Comparison of ENCODE assay signal across 8 cellular contexts in genomic region chr4:39699676-39700409, GRCh38. TPM values are rescaled to one million over a fixed set of nuclear protein-coding genes. Genes with fewer than 3 reads are reported as not detected.
DNase-seq lines count a peak whose midpoint lies in the region; ATAC-seq and TF ChIP-seq lines count a peak whose summit lies in the region.

No MANE protein-coding gene starts in this region.

- CTCF ChIA-PET in activated naive CD4-positive, alpha-beta T cell treated with anti-CD3 and anti-CD28 coated beads, Interleukin-2, amount 10 ng/mL, durations not matched to agents 7 days and 5 days (lab: Charles Lee), result interaction anchor here (1.8 kb wide), 1 partner anchor 275 kb away, joined by 6 read pairs; no protein-coding TSS in a partner anchor

- H3K27me3 ChIP-seq in hepatocyte (no peaks in the 10 kb centered on the region), tibial artery (no peaks in the 10 kb centered on the region)

- peak overlapping the region; percentile 94 for H3K4me2 ChIP-seq in hepatocyte

- peaks cover 36% of the 10 kb centered on the region for H3K4me1 Mint-ChIP-seq in activated naive CD4-positive, alpha-beta T cell treated with anti-CD3 and anti-CD28 coated beads, Interleukin-2, amount 10 ng/mL, durations not matched to agents 7 days and 5 days

- peak overlapping the region; percentile 98 for H3K4me3 Mint-ChIP-seq in activated naive CD4-positive, alpha-beta T cell treated with anti-CD3 and anti-CD28 coated beads, Interleukin-2, amount 10 ng/mL, durations not matched to agents 7 days and 5 days

- no peaks in the 10 kb centered on the region for H3K9me3 ChIP-seq in hepatocyte (ENCODE audit: low read depth)
- H3K9me3 ChIP-seq in tibial artery, result no peaks in the 10 kb centered on the region

- no peaks in the 10 kb centered on the region for H3K9me3 Mint-ChIP-seq in activated naive CD4-positive, alpha-beta T cell treated with anti-CD3 and anti-CD28 coated beads, Interleukin-2, amount 10 ng/mL, durations not matched to agents 7 days and 5 days

- H2AFZ ChIP-seq in hepatocyte, result no peak overlapping the region

- 6% methylated on average over 4 of the region's 4 CpGs for WGBS in hepatocyte (ENCODE audit: low lambda C conversion rate, missing lambda C conversion rate)

- no peak for DNase-seq in activated naive CD4-positive, alpha-beta T cell treated with anti-CD3 and anti-CD28 coated beads, Interleukin-2, amount 10 ng/mL, durations not matched to agents 7 days and 5 days
- DNase-seq in activated naive CD4-positive, alpha-beta T cell (lab: John Stamatoyannopoulos, UW), result no peak
- DNase-seq in hepatocyte (ENCODE audit: low spot score) (no peak), tibial artery (no peak), T1000 (lab: John Stamatoyannopoulos, UW) (no peak)
- DNase-seq in stimulated activated CD4-positive, alpha-beta T cell treated with anti-CD3 and anti-CD28 coated beads, Interleukin-12 subunit alpha, Interleukin-12 subunit beta, amount 100 ng/mL, for 4 hours, result no peak

- peaks cover 8% of the 10 kb centered on the region for H3K4me1 ChIP-seq in hepatocyte (ENCODE audit: insufficient read depth)
- H3K4me1 ChIP-seq in tibial artery, result peaks cover 0 to 46% (median 7%) of the 10 kb centered on the region in 4 donors

- no peaks in the 10 kb centered on the region for H3K36me3 ChIP-seq in hepatocyte (replicated peaks; ENCODE audit: insufficient read depth, low read depth)
- H3K36me3 ChIP-seq in tibial artery, result peaks cover 0 to 9% (median 9%) of the 10 kb centered on the region in 3 donors

- H3K9me2 ChIP-seq in hepatocyte (replicated peaks; ENCODE audit: insufficient read depth), result no peaks in the 10 kb centered on the region

- peak overlapping the region; percentile 10 for H3K27ac ChIP-seq in VCaP
- peak overlapping the region; percentile 99 for H3K27ac ChIP-seq in hepatocyte
- peak overlapping the region in 1 of 2 donors; percentile 91 for H3K27ac ChIP-seq in tibial artery

- TF ChIP-seq CTCF in VCaP (conservative IDR thresholded peaks at IDR 0.05) (no peak), hepatocyte (IDR thresholded peaks at IDR 0.05; ENCODE audit: poor library complexity) (no peak), tibial artery (IDR thresholded peaks at IDR 0.05) (no peak)

- intact Hi-C loops in tibial artery (cut with DNase I; ENCODE audit: low total_unique reads), result loop anchor here (5.0 kb wide), 2 partner anchors 173 to 357 kb away; partner anchors contain the start of genes N4BP2 and UGDH

- peaks cover 27% of the 10 kb centered on the region for H3K36me3 Mint-ChIP-seq in activated naive CD4-positive, alpha-beta T cell treated with anti-CD3 and anti-CD28 coated beads, Interleukin-2, amount 10 ng/mL, durations not matched to agents 7 days and 5 days

- H3K79me2 ChIP-seq in hepatocyte, result peaks cover 68% of the 10 kb centered on the region

- no peaks in the 10 kb centered on the region for H3K27me3 Mint-ChIP-seq in activated naive CD4-positive, alpha-beta T cell treated with anti-CD3 and anti-CD28 coated beads, Interleukin-2, amount 10 ng/mL, durations not matched to agents 7 days and 5 days

- peak overlapping the region; percentile 88 for H3K4me3 ChIP-seq in hepatocyte
- H3K4me3 ChIP-seq in tibial artery, result peak overlapping the region; percentile 84 to 95

- ATAC-seq in HG03571 (IDR thresholded peaks at IDR 0.05; ENCODE audit: unreplicated experiment), result no peak

- peak overlapping the region; percentile 98 for H3K27ac Mint-ChIP-seq in activated naive CD4-positive, alpha-beta T cell treated with anti-CD3 and anti-CD28 coated beads, Interleukin-2, amount 10 ng/mL, durations not matched to agents 7 days and 5 days

- H4K20me1 ChIP-seq in hepatocyte (ENCODE audit: insufficient read depth, poor library complexity, severe bottlenecking), result peaks cover 57% of the 10 kb centered on the region

RNA-seq across cellular contexts. Expression of gene UBE2K, which starts 1.9 kb away (rescaled TPM):
- total RNA-seq in hepatocyte, result 40.4 and 41.0 TPM in 2 replicates
- 98.9 and 112 TPM in 2 replicates for polyA plus RNA-seq in hepatocyte
